ENCODE assay signal across 8 cellular contexts in the genomic region with DNA sequence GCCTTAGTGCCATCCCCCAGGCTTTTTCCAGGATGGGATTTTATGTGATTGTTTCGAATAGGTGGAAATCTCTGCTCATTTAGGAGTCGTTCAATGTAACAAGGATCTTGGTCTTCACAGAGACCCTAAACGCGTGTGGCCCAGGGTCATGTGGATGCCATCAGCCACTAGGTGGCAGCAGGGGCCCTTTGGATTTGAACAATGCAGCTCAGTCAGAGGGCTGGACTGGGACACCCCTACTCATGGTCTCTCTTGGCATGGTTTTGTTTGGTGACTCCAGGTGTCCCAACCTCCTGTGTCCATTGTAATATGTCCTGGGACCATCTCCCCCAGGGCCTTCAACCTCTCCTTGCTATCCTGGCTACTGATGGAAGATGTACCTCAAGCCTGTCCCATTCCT. TPM values are rescaled to one million over a fixed set of nuclear protein-coding genes. Genes with fewer than 3 reads are reported as not detected.
DNase-seq lines count a peak whose midpoint lies in the region; ATAC-seq and TF ChIP-seq lines count a peak whose summit lies in the region.
"Not testable (repeated sequence)": the region's sequence is repeated elsewhere in the genome, so short reads cannot be mapped to it uniquely, and the experiment has no call there.

No MANE protein-coding gene starts in this region.

- H3K27me3 ChIP-seq in upper lobe of left lung = not testable (repeated sequence)

- not testable (repeated sequence) for H3K4me1 ChIP-seq in upper lobe of left lung

- not testable (repeated sequence) for H3K36me3 ChIP-seq in upper lobe of left lung

- not testable (repeated sequence) for H3K9me3 ChIP-seq in T-helper 17 cell (ENCODE audit: control insufficient read depth, low read length, poor library complexity, severe bottlenecking); upper lobe of left lung

- DNase-seq in T-helper 17 cell = peak; percentile 47 to 63 (median 62)
- peak; percentile 79 to 82 for DNase-seq in activated T-cell treated with anti-CD3 and anti-CD28 coated beads, Interleukin-2, amount 50 U/mL, for 48 hours
- DNase-seq in effector memory CD8-positive, alpha-beta T cell = peak; percentile 55 to 76 (median 66)
- DNase-seq in memory B cell (ENCODE audit: low spot score in 2 of 2) = peak; percentile 50 to 53
- DNase-seq in stimulated activated CD4-positive, alpha-beta T cell treated with anti-CD3 and anti-CD28 coated beads, Interleukin-1b, Interleukin-23, amount 100 ng/mL, for 4 hours (ENCODE audit: low read depth in 2 of 2) = peak; percentile 51 to 65
- DNase-seq in upper lobe of left lung = peak in 1 of 2 donors; percentile 59

- H3K4me3 ChIP-seq in upper lobe of left lung = not testable (repeated sequence)

- not testable (repeated sequence) for TF ChIP-seq POLR2A in upper lobe of left lung (IDR thresholded peaks at IDR 0.05)

- ATAC-seq in GM18508 (IDR thresholded peaks at IDR 0.05; ENCODE audit: insufficient read depth, unreplicated experiment) (peak; percentile 46), HG02981 (IDR thresholded peaks at IDR 0.05; ENCODE audit: unreplicated experiment) (peak; percentile 67), T-helper 17 cell (peak; percentile 85), memory B cell (ENCODE audit: low read depth) (peak; percentile 71), upper lobe of left lung (ENCODE audit: low FRiP score in 2 of 2) (peak; percentile 87 to 95)
- peak; percentile 81 for ATAC-seq in effector memory CD8-positive, alpha-beta T cell (replicated peaks)

- not testable (repeated sequence) for TF ChIP-seq EP300 in upper lobe of left lung (IDR thresholded peaks at IDR 0.05)

- H3K4me1 Mint-ChIP-seq in T-helper 17 cell; effector memory CD8-positive, alpha-beta T cell (ENCODE audit: low read depth in 2 of 2); memory B cell: not testable (repeated sequence)

- not testable (repeated sequence) for H3K27ac Mint-ChIP-seq in T-helper 17 cell; effector memory CD8-positive, alpha-beta T cell; memory B cell

- H3K36me3 Mint-ChIP-seq in T-helper 17 cell (ENCODE audit: low read depth); effector memory CD8-positive, alpha-beta T cell (ENCODE audit: insufficient read depth); memory B cell: not testable (repeated sequence)

- not testable (repeated sequence) for H3K27me3 Mint-ChIP-seq in T-helper 17 cell; effector memory CD8-positive, alpha-beta T cell; memory B cell

- whole genome bisulfite sequencing in upper lobe of left lung, 2 donors = no CpG with 5 or more reads among the region's 4 CpGs

- not testable (repeated sequence) for H3K9me3 Mint-ChIP-seq in effector memory CD8-positive, alpha-beta T cell; memory B cell

- TF ChIP-seq CTCF in upper lobe of left lung (IDR thresholded peaks at IDR 0.05) = peak in 3 of 6 experiments; percentile 20 to 53 (median 38)

- H3K27ac ChIP-seq in upper lobe of left lung = not testable (repeated sequence)

- not testable (repeated sequence) for H3K4me3 Mint-ChIP-seq in T-helper 17 cell, memory B cell
- peak overlapping the region in 1 of 2 donors; percentile 41 for H3K4me3 Mint-ChIP-seq in effector memory CD8-positive, alpha-beta T cell

RNA-seq across cellular contexts. Expression of a gene that starts 0.8 kb away (rescaled TPM):
- not detected for total RNA-seq in T-helper 17 cell
- total RNA-seq in upper lobe of left lung = not detected

RNA-seq across cellular contexts. Expression of a gene that starts 44.9 kb away (rescaled TPM):
- total RNA-seq in T-helper 17 cell (under 1 TPM; 0.18 to 0.40 TPM), upper lobe of left lung (10 to 100 TPM in 1 of 6 donors, 1 to 10 TPM in 5; 1.0 to 10.2 (median 4.4) TPM)
